In the genomic region with DNA sequence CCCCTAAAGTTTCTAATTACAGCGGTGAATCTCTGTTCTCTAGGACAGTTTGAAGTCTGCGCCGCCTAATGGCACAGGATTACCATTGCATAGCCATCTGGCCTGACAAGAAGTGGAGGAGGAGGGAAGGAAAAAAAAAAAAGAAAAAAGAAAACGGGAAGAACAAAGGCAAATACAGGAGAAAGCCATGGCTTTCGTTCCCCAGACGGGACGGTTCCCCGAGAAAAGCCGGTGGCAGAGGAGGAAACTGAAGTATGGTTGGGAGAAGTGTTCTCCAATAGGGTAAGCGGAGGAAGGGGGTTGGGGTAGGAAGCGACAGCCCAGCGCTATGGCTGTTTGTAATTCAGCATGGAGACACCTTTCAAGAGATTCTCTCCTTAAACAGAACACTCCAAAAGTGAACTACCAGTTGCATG, we compare ENCODE assay signal across 8 cellular contexts.
DNase-seq lines count a peak whose midpoint lies in the region; ATAC-seq and TF ChIP-seq lines count a peak whose summit lies in the region.

No MANE protein-coding gene starts in this region.

- CTCF ChIA-PET in AG04450 (lab: Charles Lee) = interaction anchor here (0.6 to 1.2 kb wide), 10 partner anchors 8 to 1341 kb away, joined by 3 to 5 read pairs (median 3); no protein-coding TSS in a partner anchor

- H3K27ac ChIP-seq in AG04450 (ENCODE audit: low read depth, low read length) (no peak overlapping the region), foreskin keratinocyte (no peak overlapping the region), urinary bladder (ENCODE audit: low read depth) (no peak overlapping the region)

- peaks cover 0 to 2% of the 10 kb centered on the region in 2 donors for H3K36me3 Mint-ChIP-seq in activated T-cell treated with anti-CD3 and anti-CD28 coated beads, Interleukin-2, amount 50 U/mL, for 72 hours (ENCODE audit: insufficient read depth in 2 of 2)
- H3K36me3 Mint-ChIP-seq in neural crest cell (ENCODE audit: low read depth) = no peaks in the 10 kb centered on the region

- POLR2A ChIA-PET in AG04450 (lab: Yijun Ruan, JAX) = no interaction called here

- no peaks in the 10 kb centered on the region for H3K9me3 Mint-ChIP-seq in activated T-cell treated with anti-CD3 and anti-CD28 coated beads, Interleukin-2, amount 50 U/mL, for 72 hours
- H3K9me3 Mint-ChIP-seq in neural crest cell = no peaks in the 10 kb centered on the region

- no peaks in the 10 kb centered on the region for H3K27me3 ChIP-seq in AG04450 (ENCODE audit: control insufficient read depth, insufficient read depth, low read length)
- peaks cover 5% of the 10 kb centered on the region for H3K27me3 ChIP-seq in foreskin keratinocyte

- no peak for DNase-seq in AG04450 (ENCODE audit: low read depth, low spot score)
- peak; percentile 18 for DNase-seq in NCI-H2171 treated with DMSO at 0.1 percent for 48 hours (lab: John Stamatoyannopoulos, UW)
- peak; percentile 21 to 41 for DNase-seq in activated T-cell treated with anti-CD3 and anti-CD28 coated beads, Interleukin-2, amount 50 U/mL, for 72 hours
- peak; percentile 17 to 45 for DNase-seq in foreskin keratinocyte
- peak; percentile 30 for DNase-seq in neural crest cell (ENCODE audit: low read depth, low spot score)

- H3K4me1 ChIP-seq in foreskin keratinocyte (no peaks in the 10 kb centered on the region), urinary bladder (ENCODE audit: insufficient read depth) (no peaks in the 10 kb centered on the region)

- H3K4me3 ChIP-seq in AG04450 (ENCODE audit: low read depth, low read length) = peak overlapping the region; percentile 71
- H3K4me3 ChIP-seq in urinary bladder (ENCODE audit: low read depth, low read length) = peak overlapping the region; percentile 47

- peak; percentile 63 for ATAC-seq in GM18498 (IDR thresholded peaks at IDR 0.05; ENCODE audit: unreplicated experiment)
- peak; percentile 58 for ATAC-seq in HG02943 (IDR thresholded peaks at IDR 0.05; ENCODE audit: low read depth, unreplicated experiment)
- ATAC-seq in activated T-cell treated with anti-CD3 and anti-CD28 coated beads, Interleukin-2, amount 50 U/mL, for 72 hours (replicated peaks in 1 of 2) = peak; percentile 62 to 67
- ATAC-seq in foreskin keratinocyte = peak; percentile 64

- no peaks in the 10 kb centered on the region for H3K4me1 Mint-ChIP-seq in activated T-cell treated with anti-CD3 and anti-CD28 coated beads, Interleukin-2, amount 50 U/mL, for 72 hours (ENCODE audit: low read depth)
- H3K4me1 Mint-ChIP-seq in neural crest cell = peaks cover 5% of the 10 kb centered on the region

- H3K9me3 ChIP-seq in AG04450 (ENCODE audit: control insufficient read depth, insufficient read depth, low read length) = no peaks in the 10 kb centered on the region

- peak overlapping the region; percentile 93 for H3K27ac Mint-ChIP-seq in activated T-cell treated with anti-CD3 and anti-CD28 coated beads, Interleukin-2, amount 50 U/mL, for 72 hours
- H3K27ac Mint-ChIP-seq in neural crest cell (ENCODE audit: unreplicated experiment) = peak overlapping the region; percentile 95

- WGBS in urinary bladder = 0% methylated on average over 12 of the region's 12 CpGs

- peak overlapping the region; percentile 95 to 100 for H3K4me3 Mint-ChIP-seq in activated T-cell treated with anti-CD3 and anti-CD28 coated beads, Interleukin-2, amount 50 U/mL, for 72 hours
- peak overlapping the region; percentile 94 for H3K4me3 Mint-ChIP-seq in neural crest cell

- TF ChIP-seq CTCF in AG04450 (IDR thresholded peaks at IDR 0.05; ENCODE audit: low read depth, low read length) = peak; percentile 71
- TF ChIP-seq CTCF in foreskin keratinocyte (conservative IDR thresholded peaks at IDR 0.05) = peak; percentile 52
- TF ChIP-seq CTCF in neural crest cell (conservative IDR thresholded peaks at IDR 0.05) = peak; percentile 62

- H3K27me3 Mint-ChIP-seq in activated T-cell treated with anti-CD3 and anti-CD28 coated beads, Interleukin-2, amount 50 U/mL, for 72 hours (ENCODE audit: low read depth) = peaks cover 29% of the 10 kb centered on the region
- H3K27me3 Mint-ChIP-seq in neural crest cell (ENCODE audit: low read depth) = peaks cover 33% of the 10 kb centered on the region

- H3K36me3 ChIP-seq in urinary bladder (ENCODE audit: insufficient read depth) = no peaks in the 10 kb centered on the region
